ENCODE assay signal across 9 cellular contexts in genomic region chr13:73967397-73968165, GRCh38.
DNase-seq lines count a peak whose midpoint lies in the region; ATAC-seq lines count a peak whose summit lies in the region.
"Had no signal": no experiment of that assay in that cellular context is flagged by ENCODE, and none has a peak within 500 bp of the region (broad histone marks: within the 10 kb centered on the region; RNA-seq: fewer than 3 reads in every experiment).

No MANE protein-coding gene starts in this region.

- ATAC-seq in GM18508 (IDR thresholded peaks at IDR 0.05; ENCODE audit: insufficient read depth, unreplicated experiment) (peak; percentile 99), GM21381 (IDR thresholded peaks at IDR 0.05; ENCODE audit: unreplicated experiment) (peak; percentile 100), HG03097 (IDR thresholded peaks at IDR 0.05; ENCODE audit: low FRiP score, unreplicated experiment) (peak; percentile 99), esophagus mucosa (peak; percentile 63)

- no peak for DNase-seq in anterior cingulate cortex (lab: John Stamatoyannopoulos, UW)
- no peak for DNase-seq in NCI-H345 (lab: John Stamatoyannopoulos, UW)
- no peak for DNase-seq in NK-92 treated with Interleukin-12 subunit alpha and Interleukin-12 subunit beta, amount 100 ng/mL, for 24 hours (lab: John Stamatoyannopoulos, UW)
- DNase-seq in pons (ENCODE audit: low spot score): no peak
- DNase-seq: hippocampal formation had no signal
